Comparison of ENCODE assay signal across 32 cellular contexts in the genomic region with DNA sequence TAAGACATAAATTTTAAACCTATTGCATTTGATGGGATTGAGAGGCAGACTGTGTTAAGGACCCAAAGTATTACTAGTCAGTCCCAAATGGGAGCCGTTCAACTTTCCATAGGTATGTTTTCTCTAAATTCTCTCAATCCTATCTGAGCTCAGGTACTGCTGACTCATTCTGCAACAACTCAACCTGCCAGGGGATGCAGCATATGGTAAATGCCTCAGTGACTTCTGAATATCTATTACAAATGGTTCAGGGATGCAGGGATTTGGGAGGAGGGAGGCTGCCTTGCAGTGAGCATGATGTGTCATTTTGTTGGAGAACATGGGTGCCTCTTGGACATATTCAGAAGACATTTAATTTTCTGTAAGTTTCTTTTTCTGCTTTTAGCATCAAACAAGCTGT.
"Had no signal": no experiment of that assay in that cellular context is flagged by ENCODE, and none has a peak within 500 bp of the region (broad histone marks: within the 10 kb centered on the region; RNA-seq: fewer than 3 reads in every experiment).

No MANE protein-coding gene starts in this region.

- H3K79me2 ChIP-seq: hepatocyte had no signal

- H3K36me3 ChIP-seq: cardiac muscle cell, lower lobe of right lung, sigmoid colon, transverse colon, uterus had no signal

- H3K27ac ChIP-seq: cardiac muscle cell, hepatocyte, lower lobe of right lung, sigmoid colon, transverse colon, uterus, VCaP had no signal

- H3K4me1 Mint-ChIP-seq: activated CD4-positive, alpha-beta T cell treated with anti-CD3 and anti-CD28 coated beads, Interleukin-2, amount 10 ng/mL, durations not matched to agents 7 days and 5 days; activated CD8-positive, alpha-beta memory T cell treated with anti-CD3 and anti-CD28 coated beads, Interleukin-2, amount 10 ng/mL, durations not matched to agents 7 days and 5 days; activated naive CD8-positive, alpha-beta T cell treated with anti-CD3 and anti-CD28 coated beads, Interleukin-2, amount 50 U/mL, for 24 hours; naive thymus-derived CD4-positive, alpha-beta T cell; neural crest cell; stimulated activated naive B cell treated with anti-CD40 and anti-IgM and Interleukin-4, amounts not matched to agents 10 μg/mL and 1 μg/mL and 100 μg/mL, for 72 hours had no signal

- H3K27me3 Mint-ChIP-seq: activated CD4-positive, alpha-beta T cell treated with anti-CD3 and anti-CD28 coated beads, Interleukin-2, amount 10 ng/mL, durations not matched to agents 7 days and 5 days; activated CD8-positive, alpha-beta memory T cell treated with anti-CD3 and anti-CD28 coated beads, Interleukin-2, amount 10 ng/mL, durations not matched to agents 7 days and 5 days; activated CD8-positive, alpha-beta T cell treated with anti-CD3 and anti-CD28 coated beads for 36 hours; activated naive CD8-positive, alpha-beta T cell treated with anti-CD3 and anti-CD28 coated beads, Interleukin-2, amount 50 U/mL, for 24 hours; dendritic cell treated with granulocyte-macrophage colony-stimulating factor and Interleukin-4, amounts not matched to agents 40 ng/mL and 50 ng/mL, for 4 days; naive thymus-derived CD4-positive, alpha-beta T cell; progenitor cell of endocrine pancreas; stimulated activated naive B cell treated with anti-CD40 and anti-IgM and Interleukin-4, amounts not matched to agents 10 μg/mL and 1 μg/mL and 100 μg/mL, for 72 hours had no signal

- H3K4me3 Mint-ChIP-seq: activated CD4-positive, alpha-beta T cell treated with anti-CD3 and anti-CD28 coated beads, Interleukin-2, amount 10 ng/mL, durations not matched to agents 7 days and 5 days; activated CD8-positive, alpha-beta memory T cell treated with anti-CD3 and anti-CD28 coated beads, Interleukin-2, amount 10 ng/mL, durations not matched to agents 7 days and 5 days; activated CD8-positive, alpha-beta T cell treated with anti-CD3 and anti-CD28 coated beads for 36 hours; activated naive CD8-positive, alpha-beta T cell treated with anti-CD3 and anti-CD28 coated beads, Interleukin-2, amount 50 U/mL, for 24 hours; activated T-helper 1 cell treated with anti-CD3 and anti-CD28 coated beads, Interleukin-12 subunit alpha, Interleukin-12 subunit beta, Interleukin-2, Interleukin-4 antibody, amounts not matched to agents 30 ng/mL and 10 ng/mL and 1 ng/mL, durations not matched to agents 14 hours and 24 hours and 36 hours; dendritic cell treated with granulocyte-macrophage colony-stimulating factor and Interleukin-4, amounts not matched to agents 40 ng/mL and 50 ng/mL, for 4 days; naive thymus-derived CD4-positive, alpha-beta T cell; neural crest cell; stimulated activated naive B cell treated with anti-CD40 and anti-IgM and Interleukin-4, amounts not matched to agents 10 μg/mL and 1 μg/mL and 100 μg/mL, for 72 hours; T-helper 2 cell treated with Interferon-gamma antibody and Interleukin-4, amounts not matched to agents 5 μg/mL and 100 μg/mL, for 36 hours had no signal

- FAIRE-seq: frontal cortex, islet of Langerhans had no signal

- H3K4me2 ChIP-seq: hepatocyte, smooth muscle cell had no signal

- H3K9me3 ChIP-seq: lower lobe of right lung, sigmoid colon, transverse colon, uterus had no signal

- DNase-seq: activated CD4-positive, alpha-beta T cell treated with anti-CD3 and anti-CD28 coated beads, Interleukin-2, amount 10 ng/mL, durations not matched to agents 7 days and 5 days; activated CD4-positive, CD25-positive, alpha-beta regulatory T cell treated with anti-CD3 and anti-CD28 coated beads, Interleukin-2, amount 50 U/mL, for 72 hours; activated CD8-positive, alpha-beta memory T cell treated with anti-CD3 and anti-CD28 coated beads, Interleukin-2, amount 10 ng/mL, durations not matched to agents 7 days and 5 days; activated CD8-positive, alpha-beta T cell treated with anti-CD3 and anti-CD28 coated beads for 36 hours; activated gamma-delta T cell; activated naive CD4-positive, alpha-beta T cell treated with anti-CD3 and anti-CD28 coated beads, Interleukin-2, amount 50 U/mL, for 16 hours; activated naive CD8-positive, alpha-beta T cell treated with anti-CD3 and anti-CD28 coated beads, Interleukin-2, amount 50 U/mL, for 24 hours; effector CD4-positive, alpha-beta T cell; glutamatergic neuron; lower lobe of right lung; naive thymus-derived CD4-positive, alpha-beta T cell; retina; sigmoid colon; stimulated activated CD4-positive, alpha-beta T cell treated with anti-CD3 and anti-CD28 coated beads, Interleukin-15, amount 100 ng/mL, for 24 hours; stimulated activated CD4-positive, alpha-beta T cell treated with anti-CD3 and anti-CD28 coated beads, Interleukin-2, amount 100 ng/mL, for 48 hours; stimulated activated CD8-positive, alpha-beta memory T cell treated with anti-CD3 and anti-CD28 coated beads, Interleukin-4, amount 100 ng/mL, for 48 hours; stimulated activated naive B cell treated with anti-CD40 and anti-IgM and Interleukin-4, amounts not matched to agents 10 μg/mL and 1 μg/mL and 100 μg/mL, for 72 hours; transverse colon; uterus had no signal

- H2AFZ ChIP-seq: hepatocyte had no signal

- H3K9me3 Mint-ChIP-seq: activated CD4-positive, alpha-beta T cell treated with anti-CD3 and anti-CD28 coated beads, Interleukin-2, amount 10 ng/mL, durations not matched to agents 7 days and 5 days; activated CD8-positive, alpha-beta T cell treated with anti-CD3 and anti-CD28 coated beads for 36 hours; activated T-helper 1 cell treated with anti-CD3 and anti-CD28 coated beads, Interleukin-12 subunit alpha, Interleukin-12 subunit beta, Interleukin-2, Interleukin-4 antibody, amounts not matched to agents 30 ng/mL and 10 ng/mL and 1 ng/mL, durations not matched to agents 14 hours and 24 hours and 36 hours; dendritic cell treated with granulocyte-macrophage colony-stimulating factor and Interleukin-4, amounts not matched to agents 40 ng/mL and 50 ng/mL, for 4 days; T-helper 2 cell treated with Interferon-gamma antibody and Interleukin-4, amounts not matched to agents 5 μg/mL and 100 μg/mL, for 36 hours had no signal

- H3K27me3 ChIP-seq: cardiac muscle cell, hepatocyte, sigmoid colon, transverse colon had no signal

- ATAC-seq: activated CD8-positive, alpha-beta memory T cell treated with anti-CD3 and anti-CD28 coated beads, Interleukin-2, amount 10 ng/mL, durations not matched to agents 7 days and 5 days; activated CD8-positive, alpha-beta T cell treated with anti-CD3 and anti-CD28 coated beads for 36 hours; activated naive CD8-positive, alpha-beta T cell treated with anti-CD3 and anti-CD28 coated beads, Interleukin-2, amount 50 U/mL, for 24 hours; esophagus mucosa; left lobe of liver; lower lobe of right lung; naive thymus-derived CD4-positive, alpha-beta T cell; stimulated activated naive B cell treated with anti-CD40 and anti-IgM and Interleukin-4, amounts not matched to agents 10 μg/mL and 1 μg/mL and 100 μg/mL, for 72 hours had no signal

- H3K27ac Mint-ChIP-seq: activated CD4-positive, alpha-beta T cell treated with anti-CD3 and anti-CD28 coated beads, Interleukin-2, amount 10 ng/mL, durations not matched to agents 7 days and 5 days; activated CD8-positive, alpha-beta memory T cell treated with anti-CD3 and anti-CD28 coated beads, Interleukin-2, amount 10 ng/mL, durations not matched to agents 7 days and 5 days; activated CD8-positive, alpha-beta T cell treated with anti-CD3 and anti-CD28 coated beads for 36 hours; activated naive CD8-positive, alpha-beta T cell treated with anti-CD3 and anti-CD28 coated beads, Interleukin-2, amount 50 U/mL, for 24 hours; activated T-helper 1 cell treated with anti-CD3 and anti-CD28 coated beads, Interleukin-12 subunit alpha, Interleukin-12 subunit beta, Interleukin-2, Interleukin-4 antibody, amounts not matched to agents 30 ng/mL and 10 ng/mL and 1 ng/mL, durations not matched to agents 14 hours and 24 hours and 36 hours; dendritic cell treated with granulocyte-macrophage colony-stimulating factor and Interleukin-4, amounts not matched to agents 40 ng/mL and 50 ng/mL, for 4 days; naive thymus-derived CD4-positive, alpha-beta T cell; progenitor cell of endocrine pancreas; stimulated activated naive B cell treated with anti-CD40 and anti-IgM and Interleukin-4, amounts not matched to agents 10 μg/mL and 1 μg/mL and 100 μg/mL, for 72 hours; T-helper 2 cell treated with Interferon-gamma antibody and Interleukin-4, amounts not matched to agents 5 μg/mL and 100 μg/mL, for 36 hours had no signal

- H3K4me3 ChIP-seq: cardiac muscle cell, hepatocyte, lower lobe of right lung, sigmoid colon, smooth muscle cell, transverse colon, uterus had no signal

- H3K4me1 ChIP-seq: lower lobe of right lung, sigmoid colon, transverse colon, uterus had no signal
